In genomic region chr13:41222259-41222852, GRCh38 we compare ENCODE assay signal across 8 cellular contexts. TPM values are rescaled to one million over a fixed set of nuclear protein-coding genes. Genes with fewer than 3 reads are reported as not detected.
DNase-seq lines count a peak whose midpoint lies in the region; ATAC-seq, FAIRE-seq and TF ChIP-seq lines count a peak whose summit lies in the region.

No MANE protein-coding gene starts in this region.

- CTCF ChIA-PET in HEK293 (lab: Yijun Ruan, JAX) (interaction anchor here (0.6 to 1.7 kb wide), 8 partner anchors 10 to 168 kb away, joined by 3 to 11 read pairs (median 4); no protein-coding TSS in a partner anchor), HepG2 (lab: Yijun Ruan, JAX; ENCODE audit: low intra/inter-chr PET ratio, low total read pairs) (interaction anchor here (2.0 kb wide), 1 partner anchor 147 kb away, joined by 22 read pairs; no protein-coding TSS in a partner anchor)

- H3K4me3 ChIP-seq in HEK293 (ENCODE audit: low read depth, low read length) (no peak overlapping the region), colonic mucosa (no peak overlapping the region), HepG2 (replicated peaks in 1 of 3; ENCODE audit: insufficient read depth in 1 of 3, low read depth in 2 of 3, low read length in 3 of 3) (no peak overlapping the region)

- no peak overlapping the region for H3K27ac ChIP-seq in HEK293 (ENCODE audit: extremely low read depth, low read depth, low read length)
- H3K27ac ChIP-seq in colonic mucosa = no peak overlapping the region
- H3K27ac ChIP-seq in HepG2 (ENCODE audit: extremely low read length, insufficient read depth, low read length) = no peak overlapping the region

- no TSS peak for BruUV-seq in HepG2 (replicated peaks; lab: Mats Ljungman, UMichigan)

- intact Hi-C loops in colonic mucosa (cut with DNase I) (no loop called here), HepG2 (cut with micrococcal nuclease; ENCODE audit: unreplicated experiment) (loop anchor here (1.0 kb wide), 2 partner anchors 90 to 147 kb away; partner anchors contain the start of gene KBTBD6)

- H4K20me1 ChIP-seq in HepG2 (ENCODE audit: insufficient read depth, low read length) = no peaks in the 10 kb centered on the region

- H3K9ac ChIP-seq in colonic mucosa (ENCODE audit: low read depth in 2 of 2, low read length in 2 of 2) = no peak overlapping the region
- no peak overlapping the region for H3K9ac ChIP-seq in HepG2 (ENCODE audit: insufficient read depth, low read depth, low read length)

- H3K4me1 ChIP-seq in HEK293 (ENCODE audit: control insufficient read depth, insufficient read depth, low read length) = no peaks in the 10 kb centered on the region
- H3K4me1 ChIP-seq in colonic mucosa = no peaks in the 10 kb centered on the region
- peaks cover 11% of the 10 kb centered on the region; the same call in 1 of the 2 replicates for H3K4me1 ChIP-seq in HepG2 (ENCODE audit: insufficient read depth, low read length)

- 49% methylated on average over 6 of the region's 6 CpGs for WGBS in HepG2 (ENCODE audit: low lambda C conversion rate)

- peak; percentile 64 for DNase-seq in DMS 273 (lab: John Stamatoyannopoulos, UW; ENCODE audit: unreplicated experiment)
- DNase-seq in DMS 273 treated with DMSO at 0.1 percent for 48 hours (lab: John Stamatoyannopoulos, UW) = no peak
- peak; percentile 3 for DNase-seq in NCI-H2029 (lab: John Stamatoyannopoulos, UW)
- DNase-seq in activated CD4-positive, CD25-positive, alpha-beta regulatory T cell treated with anti-CD3 and anti-CD28 coated beads, Interleukin-2, amount 50 U/mL, for 16 hours (ENCODE audit: low read depth, low spot score) = peak; percentile 32
- DNase-seq in colonic mucosa = peak; percentile 56
- peak; percentile 50 for DNase-seq in HepG2 (ENCODE audit: low spot score)
- peak; percentile 31 for DNase-seq in stimulated activated CD8-positive, alpha-beta memory T cell treated with anti-CD3 and anti-CD28 coated beads, Interleukin-4, amount 100 ng/mL, for 24 hours (ENCODE audit: low read depth)

- TF ChIP-seq EP300 in HepG2 (IDR thresholded peaks at IDR 0.05; ENCODE audit: low read depth in 2 of 2, low read length in 2 of 2) (no peak), HepG2 (CRISPR knock-in tag; IDR thresholded peaks at IDR 0.05; ENCODE audit: borderline replicate concordance) (no peak)

- H3K4me2 ChIP-seq in HepG2 (ENCODE audit: low read depth, low read length) = no peak overlapping the region

- H3K27me3 ChIP-seq in colonic mucosa = no peaks in the 10 kb centered on the region
- no peaks in the 10 kb centered on the region for H3K27me3 ChIP-seq in HepG2 (ENCODE audit: control insufficient read depth in 1 of 2, insufficient read depth in 2 of 2, low read length in 2 of 2)

- POLR2A ChIA-PET in HEK293 (lab: Yijun Ruan, JAX) (no interaction called here), HepG2 (lab: Yijun Ruan, JAX) (no interaction called here)

- H3K9me3 ChIP-seq in HEK293 (ENCODE audit: control insufficient read depth, insufficient read depth, low read depth, low read length) (no peaks in the 10 kb centered on the region), colonic mucosa (no peaks in the 10 kb centered on the region), HepG2 (ENCODE audit: low read length) (no peaks in the 10 kb centered on the region)

- ATAC-seq in HepG2 = peak; percentile 91

- no peak for TF ChIP-seq POLR2A in HepG2 (IDR thresholded peaks at IDR 0.05; ENCODE audit: insufficient read depth in 1 of 2, low read depth in 2 of 2, low read length in 2 of 2)

- peak; percentile 40; the same call in 1 of the 2 replicates for TF ChIP-seq RAD21 in HepG2 (CRISPR knock-in tag; IDR thresholded peaks at IDR 0.05)

- no peak overlapping the region for H2AFZ ChIP-seq in HepG2 (ENCODE audit: low read length)

- TF ChIP-seq CTCF in HEK293 (tag by site-specific recombination; IDR thresholded peaks at IDR 0.05) (no peak), colonic mucosa (IDR thresholded peaks at IDR 0.05) (peak; percentile 73), HepG2 (CRISPR knock-in tag; IDR thresholded peaks at IDR 0.05) (peak; percentile 76)

- no peaks in the 10 kb centered on the region for H3K79me2 ChIP-seq in HepG2 (ENCODE audit: insufficient read depth, low read length)

- H3K36me3 ChIP-seq in HEK293 (ENCODE audit: control insufficient read depth in 2 of 2, insufficient read depth in 1 of 2, low read length in 2 of 2) (peaks cover 0 to 4% of the 10 kb centered on the region in 2 experiments; a peak in 2 of 3 replicates), colonic mucosa (no peaks in the 10 kb centered on the region), HepG2 (replicated peaks in 1 of 2; ENCODE audit: control insufficient read depth in 1 of 2, insufficient read depth in 2 of 2, low read length in 2 of 2) (peaks cover 2 to 22% of the 10 kb centered on the region in 2 experiments)

- in situ Hi-C loops in HepG2 (cut with HindIII; ENCODE audit: extremely low pct_ligation_motif_present, low pct_unique_long_range_greater_than_20kb) = loop anchor here (5.0 kb wide), 1 partner anchor 150 kb away; no protein-coding TSS in a partner anchor

- FAIRE-seq in HepG2 (lab: Jason Lieb, UNC) = peak; percentile 89

TF ChIP-seq in HEK293, 187 proteins besides CTCF, POLR2A, EP300 and RAD21 (continues in another document):
- TF ChIP-seq ZNF660 (tag by site-specific recombination; IDR thresholded peaks at IDR 0.05) = 0 out of 2 replicates have a peak, but pooled peaks have one; percentile 29
- no peak for TF ChIP-seq SP3 (tag by site-specific recombination; IDR thresholded peaks at IDR 0.05)

RNA-seq across cellular contexts. Expression of gene KBTBD7, which starts 28.0 kb away (rescaled TPM):
- total RNA-seq in colonic mucosa = 1 to 10 TPM; 8.0 to 8.1 TPM
- total RNA-seq in HepG2 (2016; rRNA removed; fragmentation: Illumina TruSeq; extraction: Trizol) = 9.0 and 14.9 TPM in 2 replicates
- total RNA-seq in HepG2 (2016; cell fraction: cytosol; rRNA removed; fragmentation: Illumina TruSeq; extraction: Trizol; ENCODE audit: low read depth) = 0.61 and 0.71 TPM in 2 replicates
- total RNA-seq in HepG2 (2016; cell fraction: insoluble cytoplasmic fraction; rRNA removed; fragmentation: Illumina TruSeq; extraction: Trizol) = 9.1 and 14.2 TPM in 2 replicates
- total RNA-seq in HepG2 (2016; cell fraction: membrane; rRNA removed; fragmentation: Illumina TruSeq; extraction: Trizol) = 3.4 and 4.1 TPM in 2 replicates
- total RNA-seq in HepG2 (2016; cell fraction: nucleus; rRNA removed; fragmentation: Illumina TruSeq; extraction: Trizol) = 8.3 and 8.7 TPM in 2 replicates
- 3.6 and 3.8 TPM in 2 replicates for polyA plus RNA-seq in HepG2 (2011; rRNA removed)
- polyA plus RNA-seq in HepG2 (2011; cell fraction: cytosol; rRNA removed) = 2.8 and 2.9 TPM in 2 replicates
- polyA plus RNA-seq in HepG2 (2011; cell fraction: nucleus; rRNA removed) = 2.6 and 3.1 TPM in 2 replicates
- polyA plus RNA-seq in HepG2 (2012) = 3.2 and 4.1 TPM in 2 replicates
- polyA plus RNA-seq in HepG2 (2016; cell fraction: cytosol; fragmentation: Illumina TruSeq; extraction: Trizol; ENCODE audit: low read depth) = 0.17 and 0.28 TPM in 2 replicates
- polyA plus RNA-seq in HepG2 (2016; cell fraction: insoluble cytoplasmic fraction; fragmentation: Illumina TruSeq; extraction: Trizol; ENCODE audit: low read depth) = 10.2 and 10.4 TPM in 2 replicates
- 1.0 and 1.3 TPM in 2 replicates for polyA plus RNA-seq in HepG2 (2016; cell fraction: membrane; fragmentation: Illumina TruSeq; extraction: Trizol; ENCODE audit: low read depth)
- 4.8 and 5.5 TPM in 2 replicates for polyA plus RNA-seq in HepG2 (2016; cell fraction: nucleus; fragmentation: Illumina TruSeq; extraction: Trizol; ENCODE audit: insufficient read depth, low read depth)
- polyA minus RNA-seq in HepG2 (2011; rRNA and poly(A)+ RNA removed; ENCODE audit: low replicate concordance) = 18.8 and 26.5 TPM in 2 replicates
- 6.6 and 7.6 TPM in 2 replicates for polyA minus RNA-seq in HepG2 (2011; cell fraction: cytosol; rRNA and poly(A)+ RNA removed)
- polyA minus RNA-seq in HepG2 (2011; cell fraction: nucleus; rRNA and poly(A)+ RNA removed) = 12.4 and 12.9 TPM in 2 replicates

RNA-seq across cellular contexts. Expression of gene MTRF1, which starts 41.0 kb away (rescaled TPM):
- 10 to 100 TPM; 11.4 to 16.3 TPM for total RNA-seq in colonic mucosa
- total RNA-seq in HepG2 (2016; rRNA removed; fragmentation: Illumina TruSeq; extraction: Trizol) = 24.0 and 27.2 TPM in 2 replicates
- total RNA-seq in HepG2 (2016; cell fraction: cytosol; rRNA removed; fragmentation: Illumina TruSeq; extraction: Trizol; ENCODE audit: low read depth) = 65.9 and 67.0 TPM in 2 replicates
- total RNA-seq in HepG2 (2016; cell fraction: insoluble cytoplasmic fraction; rRNA removed; fragmentation: Illumina TruSeq; extraction: Trizol) = 20.8 and 25.3 TPM in 2 replicates
- 32.7 and 35.9 TPM in 2 replicates for total RNA-seq in HepG2 (2016; cell fraction: membrane; rRNA removed; fragmentation: Illumina TruSeq; extraction: Trizol)
- 26.3 and 27.0 TPM in 2 replicates for total RNA-seq in HepG2 (2016; cell fraction: nucleus; rRNA removed; fragmentation: Illumina TruSeq; extraction: Trizol)
- 21.3 and 21.6 TPM in 2 replicates for polyA plus RNA-seq in HepG2 (2011; rRNA removed)
- 6.3 and 8.4 TPM in 2 replicates for polyA plus RNA-seq in HepG2 (2011; cell fraction: cytosol; rRNA removed)
- polyA plus RNA-seq in HepG2 (2011; cell fraction: nucleus; rRNA removed) = 33.1 and 41.3 TPM in 2 replicates
- polyA plus RNA-seq in HepG2 (2012) = 14.6 and 19.6 TPM in 2 replicates
- 3.1 and 4.1 TPM in 2 replicates for polyA plus RNA-seq in HepG2 (2016; cell fraction: cytosol; fragmentation: Illumina TruSeq; extraction: Trizol; ENCODE audit: low read depth)
- 17.9 and 21.1 TPM in 2 replicates for polyA plus RNA-seq in HepG2 (2016; cell fraction: insoluble cytoplasmic fraction; fragmentation: Illumina TruSeq; extraction: Trizol; ENCODE audit: low read depth)
- polyA plus RNA-seq in HepG2 (2016; cell fraction: membrane; fragmentation: Illumina TruSeq; extraction: Trizol; ENCODE audit: low read depth) = 6.1 and 6.9 TPM in 2 replicates
- polyA plus RNA-seq in HepG2 (2016; cell fraction: nucleus; fragmentation: Illumina TruSeq; extraction: Trizol; ENCODE audit: insufficient read depth, low read depth) = 60.6 and 67.9 TPM in 2 replicates
- 9.1 and 12.0 TPM in 2 replicates for polyA minus RNA-seq in HepG2 (2011; rRNA and poly(A)+ RNA removed; ENCODE audit: low replicate concordance)
- polyA minus RNA-seq in HepG2 (2011; cell fraction: cytosol; rRNA and poly(A)+ RNA removed) = 10.0 and 14.5 TPM in 2 replicates
- polyA minus RNA-seq in HepG2 (2011; cell fraction: nucleus; rRNA and poly(A)+ RNA removed) = 39.0 and 40.4 TPM in 2 replicates
